ENCODE assay signal across 17 cellular contexts in genomic region chr18:80119111-80119510, GRCh38.
"Had no signal": no experiment of that assay in that cellular context is flagged by ENCODE, and none has a peak within 500 bp of the region (broad histone marks: within the 10 kb centered on the region; RNA-seq: fewer than 3 reads in every experiment).

No MANE protein-coding gene starts in this region.

- H3K9me3 ChIP-seq: gastrocnemius medialis, right lobe of liver, tibial nerve, vagina had no signal

- H3K4me1 ChIP-seq: gastrocnemius medialis, right lobe of liver, vagina had no signal

- H3K27ac ChIP-seq: epithelial cell of prostate, gastrocnemius medialis, right lobe of liver, tibial nerve, vagina had no signal

- H3K4me3 ChIP-seq: gastrocnemius medialis, right lobe of liver, tibial nerve, vagina had no signal

- H3K27ac Mint-ChIP-seq: activated CD4-positive, alpha-beta memory T cell treated with anti-CD3 and anti-CD28 coated beads for 36 hours; activated naive CD8-positive, alpha-beta T cell treated with anti-CD3 and anti-CD28 coated beads, Interleukin-2, amount 10 ng/mL, durations not matched to agents 7 days and 5 days; activated T-cell treated with anti-CD3 and anti-CD28 coated beads, Interleukin-2, amount 50 U/mL, for 72 hours; stimulated activated memory B cell treated with anti-CD40 and anti-IgM and Interleukin-4, amounts not matched to agents 10 μg/mL and 1 μg/mL and 100 μg/mL, for 72 hours had no signal

- H3K4me3 Mint-ChIP-seq: activated CD4-positive, alpha-beta memory T cell treated with anti-CD3 and anti-CD28 coated beads for 36 hours; activated naive CD8-positive, alpha-beta T cell treated with anti-CD3 and anti-CD28 coated beads, Interleukin-2, amount 10 ng/mL, durations not matched to agents 7 days and 5 days; activated T-cell treated with anti-CD3 and anti-CD28 coated beads, Interleukin-2, amount 50 U/mL, for 72 hours; stimulated activated memory B cell treated with anti-CD40 and anti-IgM and Interleukin-4, amounts not matched to agents 10 μg/mL and 1 μg/mL and 100 μg/mL, for 72 hours had no signal

- H3K27me3 Mint-ChIP-seq: activated CD4-positive, alpha-beta memory T cell treated with anti-CD3 and anti-CD28 coated beads for 36 hours; activated naive CD8-positive, alpha-beta T cell treated with anti-CD3 and anti-CD28 coated beads, Interleukin-2, amount 10 ng/mL, durations not matched to agents 7 days and 5 days; stimulated activated memory B cell treated with anti-CD40 and anti-IgM and Interleukin-4, amounts not matched to agents 10 μg/mL and 1 μg/mL and 100 μg/mL, for 72 hours had no signal

- H3K27me3 ChIP-seq: gastrocnemius medialis, right lobe of liver, tibial nerve, vagina had no signal

- DNase-seq: activated CD4-positive, alpha-beta memory T cell treated with anti-CD3 and anti-CD28 coated beads for 36 hours; activated CD4-positive, CD25-positive, alpha-beta regulatory T cell treated with anti-CD3 and anti-CD28 coated beads, Interleukin-2, amount 50 U/mL, for 72 hours; activated CD8-positive, alpha-beta memory T cell treated with anti-CD3 and anti-CD28 coated beads, Interleukin-2, amount 50 U/mL, for 4 hours; activated gamma-delta T cell treated with Interleukin-2 at 50 U/mL for 16 hours; activated naive CD8-positive, alpha-beta T cell treated with anti-CD3 and anti-CD28 coated beads, Interleukin-2, amount 10 ng/mL, durations not matched to agents 7 days and 5 days; activated T-cell treated with anti-CD3 and anti-CD28 coated beads, Interleukin-2, amount 50 U/mL, for 72 hours; aorta; central memory CD4-positive, alpha-beta T cell; cortex of kidney; effector memory CD4-positive, alpha-beta T cell; gastrocnemius medialis; posterior cingulate gyrus; right lobe of liver had no signal

- H3K9me3 Mint-ChIP-seq: activated CD4-positive, alpha-beta memory T cell treated with anti-CD3 and anti-CD28 coated beads for 36 hours; activated naive CD8-positive, alpha-beta T cell treated with anti-CD3 and anti-CD28 coated beads, Interleukin-2, amount 10 ng/mL, durations not matched to agents 7 days and 5 days; activated T-cell treated with anti-CD3 and anti-CD28 coated beads, Interleukin-2, amount 50 U/mL, for 72 hours; stimulated activated memory B cell treated with anti-CD40 and anti-IgM and Interleukin-4, amounts not matched to agents 10 μg/mL and 1 μg/mL and 100 μg/mL, for 72 hours had no signal
